1 cellular context compared by ENCODE assay signal in genomic region chr7:4973728-4974198, GRCh38.
TF ChIP-seq lines count a peak whose summit lies in the region.

No MANE protein-coding gene starts in this region.

TF ChIP-seq in HepG2, 621 proteins besides CTCF, POLR2A, EP300 and RAD21 (continued from another document and continues in another):
- no peak for TF ChIP-seq BRF2 (CRISPR knock-in tag; IDR thresholded peaks at IDR 0.05)
- 0 out of 2 replicates have a peak, but pooled peaks have one; percentile 17 for TF ChIP-seq CBFB (CRISPR knock-in tag; IDR thresholded peaks at IDR 0.05)
- 0 out of 2 replicates have a peak, but pooled peaks have one; percentile 37 for TF ChIP-seq THAP7 (CRISPR knock-in tag; IDR thresholded peaks at IDR 0.05)
- TF ChIP-seq REST (IDR thresholded peaks at IDR 0.05; ENCODE audit: borderline replicate concordance in 1 of 2, low read depth in 1 of 2, low read length in 2 of 2): no peak
- peak; percentile 58; the same call in 1 of the 2 replicates for TF ChIP-seq REPIN1 (CRISPR knock-in tag; IDR thresholded peaks at IDR 0.05; ENCODE audit: borderline replicate concordance, low read depth)
- TF ChIP-seq ZBTB37 (CRISPR knock-in tag; IDR thresholded peaks at IDR 0.05): no peak
- peak; percentile 55; the same call in 1 of the 2 replicates for TF ChIP-seq ZBTB33 (CRISPR knock-in tag; IDR thresholded peaks at IDR 0.05)
- TF ChIP-seq HNRNPL (IDR thresholded peaks at IDR 0.05; ENCODE audit: low read depth, low read length): no peak
- no peak; the same call in 1 of the 2 replicates for TF ChIP-seq ZNF232 (CRISPR knock-in tag; IDR thresholded peaks at IDR 0.05; ENCODE audit: borderline replicate concordance)
- no peak for TF ChIP-seq SRF (IDR thresholded peaks at IDR 0.05; ENCODE audit: low read depth, low read length)
- no peak for TF ChIP-seq E2F2 (CRISPR knock-in tag; IDR thresholded peaks at IDR 0.05; ENCODE audit: borderline replicate concordance)
- no peak for TF ChIP-seq ZNF160 (CRISPR knock-in tag; IDR thresholded peaks at IDR 0.05)
- TF ChIP-seq ZNF503 (CRISPR knock-in tag; IDR thresholded peaks at IDR 0.05): no peak
- TF ChIP-seq ZNF326 (CRISPR knock-in tag; IDR thresholded peaks at IDR 0.05; ENCODE audit: borderline replicate concordance): no peak
- TF ChIP-seq SP4 (CRISPR knock-in tag; IDR thresholded peaks at IDR 0.05): no peak
- TF ChIP-seq KDM3A (CRISPR knock-in tag; IDR thresholded peaks at IDR 0.05; ENCODE audit: low read depth): peak; percentile 24; the same call in 1 of the 2 replicates
- no peak; the same call in 1 of the 2 replicates for TF ChIP-seq ZNF501 (CRISPR knock-in tag; IDR thresholded peaks at IDR 0.05)
- no peak for TF ChIP-seq ZNF318 (CRISPR knock-in tag; IDR thresholded peaks at IDR 0.05)
- TF ChIP-seq SAP130 (CRISPR knock-in tag; IDR thresholded peaks at IDR 0.05; ENCODE audit: low read depth): peak; percentile 70
- TF ChIP-seq ZGPAT (CRISPR knock-in tag; IDR thresholded peaks at IDR 0.05): peak; percentile 64; the same call in 1 of the 2 replicates
- peak; percentile 43 for TF ChIP-seq ZNF781 (CRISPR knock-in tag; IDR thresholded peaks at IDR 0.05; ENCODE audit: borderline replicate concordance, not compliant biosample characterization)
- no peak for TF ChIP-seq AGO2 (optimal IDR thresholded peaks at IDR 0.05; ENCODE audit: low read depth, low read length)
- TF ChIP-seq UBTF (CRISPR knock-in tag; IDR thresholded peaks at IDR 0.05): no peak; the same call in 1 of the 2 replicates
- TF ChIP-seq RBM22 (optimal IDR thresholded peaks at IDR 0.05; ENCODE audit: low read length): no peak
- TF ChIP-seq ZNF263 (CRISPR knock-in tag; IDR thresholded peaks at IDR 0.05): 0 out of 2 replicates have a peak, but pooled peaks have one; percentile 25
- peak; percentile 45; the same call in 1 of the 2 replicates for TF ChIP-seq MXD4 (CRISPR knock-in tag; IDR thresholded peaks at IDR 0.05)
- TF ChIP-seq MYC (CRISPR knock-in tag; IDR thresholded peaks at IDR 0.05; ENCODE audit: borderline replicate concordance): peak; percentile 67; the same call in 1 of the 2 replicates
